ENCODE assay signal across 9 cellular contexts in genomic region chr6:34424200-34425131, GRCh38. TPM values are rescaled to one million over a fixed set of nuclear protein-coding genes. Genes with fewer than 3 reads are reported as not detected.
DNase-seq lines count a peak whose midpoint lies in the region; TF ChIP-seq lines count a peak whose summit lies in the region.
"Had no signal": no experiment of that assay in that cellular context is flagged by ENCODE, and none has a peak within 500 bp of the region (broad histone marks: within the 10 kb centered on the region; RNA-seq: fewer than 3 reads in every experiment).

No MANE protein-coding gene starts in this region.

- no peaks in the 10 kb centered on the region for H3K9me3 ChIP-seq in DOHH2 (ENCODE audit: control insufficient read depth, insufficient read depth, low read length)
- H3K9me3 ChIP-seq in Peyer's patch: no peaks in the 10 kb centered on the region
- H3K9me3 ChIP-seq in ovary: no peaks in the 10 kb centered on the region

- H3K27ac ChIP-seq in DOHH2 (ENCODE audit: low read depth, low read length): peak overlapping the region; percentile 69
- peak overlapping the region in 3 of 4 donors; percentile 76 to 79 (median 76) for H3K27ac ChIP-seq in Peyer's patch
- peak overlapping the region; percentile 31 to 76 for H3K27ac ChIP-seq in ovary

- H3K27me3 ChIP-seq in DOHH2 (ENCODE audit: control insufficient read depth, low read length) (no peaks in the 10 kb centered on the region; the same call in 1 of the 2 replicates), Peyer's patch (no peaks in the 10 kb centered on the region), ovary (no peaks in the 10 kb centered on the region)

- peak overlapping the region; percentile 93 for H3K4me2 ChIP-seq in DOHH2 (ENCODE audit: low read length)

- H3K79me2 ChIP-seq in DOHH2 (ENCODE audit: control insufficient read depth, low read length): peaks cover 52% of the 10 kb centered on the region

- intact Hi-C loops in ovary (cut with DNase I): loop anchor here in 1 of 4 donors (10.0 kb wide), 1 partner anchor 190 kb away; no protein-coding TSS in a partner anchor

- TF ChIP-seq CTCF in DOHH2 (IDR thresholded peaks at IDR 0.05; ENCODE audit: low read depth, low read length, poor library complexity, severe bottlenecking): no peak
- no peak for TF ChIP-seq CTCF in Peyer's patch (IDR thresholded peaks at IDR 0.05)
- TF ChIP-seq CTCF in epithelial cell of proximal tubule (conservative IDR thresholded peaks at IDR 0.05; ENCODE audit: low read depth, low read length): no peak
- no peak for TF ChIP-seq CTCF in ovary (IDR thresholded peaks at IDR 0.05)

- 48 to 54% (median 48%) methylated on average over 19 of the region's 19 CpGs for WGBS in ovary, 3 donors

- H3K4me3 ChIP-seq in DOHH2 (ENCODE audit: low read length) (peak overlapping the region; percentile 99), Peyer's patch (peak overlapping the region in 3 of 4 donors; percentile 71 to 83 (median 81)), epithelial cell of proximal tubule (ENCODE audit: low read depth, low read length) (peak overlapping the region; percentile 99), ovary (peak overlapping the region; percentile 65)

- TF ChIP-seq EP300 in ovary (IDR thresholded peaks at IDR 0.05): no peak

- H4K20me1 ChIP-seq in DOHH2 (ENCODE audit: control insufficient read depth, insufficient read depth, low read depth, low read length): peaks cover 18% of the 10 kb centered on the region; the same call in 1 of the 2 replicates

- no peaks in the 10 kb centered on the region for H3K9me2 ChIP-seq in DOHH2 (replicated peaks; ENCODE audit: control insufficient read depth, low read length)

- H3K4me1 ChIP-seq in DOHH2 (ENCODE audit: control insufficient read depth, low read length) (peaks cover 32% of the 10 kb centered on the region), Peyer's patch (peaks cover 0 to 12% (median 3%) of the 10 kb centered on the region in 4 donors), ovary (ENCODE audit: insufficient read depth) (peaks cover 3% of the 10 kb centered on the region)

- DNase-seq in Peyer's patch (no peak), epithelial cell of proximal tubule (ENCODE audit: low read depth) (no peak), ovary (peak in 1 of 5 donors; percentile 13), retina (no peak), OCI-M2 (lab: John Stamatoyannopoulos, UW; ENCODE audit: unreplicated experiment) (no peak), NCI-H1048 (lab: John Stamatoyannopoulos, UW) (no peak), cerebellar nuclear complex (lab: John Stamatoyannopoulos, UW) (no peak)
- DNase-seq: T1000 had no signal

- H3K36me3 ChIP-seq in DOHH2 (ENCODE audit: control insufficient read depth, low read length) (peaks cover 63% of the 10 kb centered on the region), Peyer's patch (peaks cover 0 to 53% (median 5%) of the 10 kb centered on the region in 3 donors), ovary (no peaks in the 10 kb centered on the region)

- H3F3A ChIP-seq in DOHH2 (ENCODE audit: control insufficient read depth, insufficient read depth): peaks cover 39% of the 10 kb centered on the region

- TF ChIP-seq POLR2A in Peyer's patch (IDR thresholded peaks at IDR 0.05) (no peak), ovary (IDR thresholded peaks at IDR 0.05) (no peak)

RNA-seq across cellular contexts. Expression of gene RPS10, which starts 1.4 kb away (rescaled TPM):
- total RNA-seq in Peyer's patch (1,000 to 10,000 TPM in 2 of 4 donors, 100 to 1,000 TPM in 2; 729 to 2,642 (median 1,002) TPM), epithelial cell of proximal tubule (4,229 and 5,669 TPM in 2 replicates), ovary (over 10,000 TPM in 1 of 7 donors, 1,000 to 10,000 TPM in 6; 2,362 to 10,077 (median 2,497) TPM)
- polyA plus RNA-seq in ovary: 1,000 to 10,000 TPM; 1,945 to 5,240 TPM

RNA-seq across cellular contexts. Expression of gene NUDT3, which starts 32.0 kb away (rescaled TPM):
- total RNA-seq in Peyer's patch: 10 to 100 TPM; 17.3 to 28.1 (median 20.6) TPM
- total RNA-seq in epithelial cell of proximal tubule: 12.9 and 16.7 TPM in 2 replicates
- 10 to 100 TPM; 23.2 to 60.7 (median 50.9) TPM for total RNA-seq in ovary
- polyA plus RNA-seq in ovary: 10 to 100 TPM; 16.0 to 25.8 TPM

RNA-seq across cellular contexts. Expression of gene PACSIN1, which starts 41.4 kb away (rescaled TPM):
- total RNA-seq in Peyer's patch: 1 to 10 TPM in 1 of 4 donors, under 1 TPM in 2, not detected in 1; 0.28 to 9.9 (median 0.40) TPM
- total RNA-seq in epithelial cell of proximal tubule: 0.07 and 1.9 TPM in 2 replicates
- total RNA-seq in ovary: under 1 TPM in 5 of 7 donors, not detected in 2; 0.08 to 0.47 (median 0.35) TPM
- under 1 TPM; 0.45 to 0.55 TPM for polyA plus RNA-seq in ovary
